8 cellular contexts compared by ENCODE assay signal in genomic region chr10:73253226-73253557, GRCh38. TPM values are rescaled to one million over a fixed set of nuclear protein-coding genes. Genes with fewer than 3 reads are reported as not detected.
DNase-seq lines count a peak whose midpoint lies in the region; ATAC-seq and TF ChIP-seq lines count a peak whose summit lies in the region.

No MANE protein-coding gene starts in this region.

- H3K9me3 ChIP-seq in mammary epithelial cell (replicated peaks; ENCODE audit: insufficient read depth, low read length) (no peaks in the 10 kb centered on the region), mesodermal cell (ENCODE audit: control insufficient read depth, low read length) (no peaks in the 10 kb centered on the region)

- in situ Hi-C loops in mammary epithelial cell (cut with MboI; ENCODE audit: low sequenced_read_pairs in 2 of 2): no loop called here

- ATAC-seq in HG02610 (IDR thresholded peaks at IDR 0.05; ENCODE audit: unreplicated experiment) (no peak), GM21717 (IDR thresholded peaks at IDR 0.05; ENCODE audit: unreplicated experiment) (no peak)

- intact Hi-C loops in mammary epithelial cell (cut with micrococcal nuclease): no loop called here

- TF ChIP-seq CTCF in LNCAP (IDR thresholded peaks at IDR 0.05) (0 out of 2 replicates have a peak, but pooled peaks have one; percentile 9), mammary epithelial cell (conservative IDR thresholded peaks at IDR 0.05 in 1 of 2, IDR thresholded peaks at IDR 0.05 in 1 of 2; ENCODE audit: extremely low read depth in 1 of 2, insufficient read depth in 1 of 2, low read depth in 1 of 2, low read length in 2 of 2) (peak in 1 of 2 donors; percentile 26)

- peaks cover 20% of the 10 kb centered on the region for H3K4me1 ChIP-seq in mammary epithelial cell (ENCODE audit: insufficient read depth, low read length)
- H3K4me1 ChIP-seq in mesodermal cell (ENCODE audit: control insufficient read depth, insufficient read depth, low read length, poor library complexity, severe bottlenecking): peaks cover 10% of the 10 kb centered on the region

- CTCF ChIA-PET in mammary epithelial cell (lab: Charles Lee; ENCODE audit: low non-redundant PET): interaction anchor here (0.6 kb wide), 1 partner anchor 8 kb away, joined by 3 read pairs; no protein-coding TSS in a partner anchor

- no peaks in the 10 kb centered on the region for H4K20me1 ChIP-seq in mammary epithelial cell (ENCODE audit: insufficient read depth, low read length)

- H3K4me3 ChIP-seq in mammary epithelial cell (replicated peaks in 1 of 3; ENCODE audit: insufficient read depth in 1 of 3, low read depth in 2 of 3, low read length in 3 of 3) (peak overlapping the region; percentile 70 to 85 (median 85)), mesodermal cell (ENCODE audit: extremely low read depth, insufficient read depth, low read length, poor library complexity, severe bottlenecking) (peak overlapping the region; percentile 70)

- H3K9ac ChIP-seq in mammary epithelial cell (ENCODE audit: insufficient read depth, low read length): peak overlapping the region; percentile 100

- peaks cover 59% of the 10 kb centered on the region for H3K79me2 ChIP-seq in mammary epithelial cell (ENCODE audit: insufficient read depth, low read length)

- H3K4me2 ChIP-seq in mammary epithelial cell (ENCODE audit: insufficient read depth, low read depth, low read length): peak overlapping the region; percentile 80

- 2% methylated on average over 4 of the region's 4 CpGs for WGBS in mammary epithelial cell (ENCODE audit: low coverage, missing lambda C conversion rate)
- WGBS in mesodermal cell (ENCODE audit: insufficient coverage in 2 of 2), 2 experiments: 0 to 10% methylated on average over 2 to 4 of the region's 4 CpGs

- H3K36me3 ChIP-seq in mammary epithelial cell (ENCODE audit: insufficient read depth, low read length) (no peaks in the 10 kb centered on the region), mesodermal cell (ENCODE audit: control insufficient read depth, insufficient read depth, low read length) (peaks cover 25% of the 10 kb centered on the region)

- DNase-seq in DMS 273 (lab: John Stamatoyannopoulos, UW; ENCODE audit: unreplicated experiment): peak; percentile 18
- no peak for DNase-seq in DMS 273 treated with DMSO at 0.1 percent for 48 hours (lab: John Stamatoyannopoulos, UW)
- DNase-seq in mammary epithelial cell: peak; percentile 11
- DNase-seq in NCI-H1930 (lab: John Stamatoyannopoulos, UW): no peak

- H2AFZ ChIP-seq in mammary epithelial cell (ENCODE audit: low read depth, low read length): peak overlapping the region; percentile 93

- H3K27ac ChIP-seq in mammary epithelial cell (ENCODE audit: insufficient read depth, low read depth, low read length) (peak overlapping the region; percentile 96), mesodermal cell (ENCODE audit: low read depth, low read length, severe bottlenecking) (peak overlapping the region; percentile 91)

- dilution Hi-C loops in mammary epithelial cell (cut with HindIII; ENCODE audit: low sequenced_read_pairs): no loop called here

- no peaks in the 10 kb centered on the region for H3K27me3 ChIP-seq in mammary epithelial cell (ENCODE audit: insufficient read depth, low read length)

- BruUV-seq in mammary epithelial cell (replicated peaks; lab: Mats Ljungman, UMichigan): no TSS peak

RNA-seq across cellular contexts. Expression of gene MRPS16, which starts 0.7 kb away (rescaled TPM):
- 100 to 1,000 TPM in 1 of 2 donors, 10 to 100 TPM in 1; 87.5 to 127 TPM for total RNA-seq in mammary epithelial cell
- polyA plus RNA-seq in mammary epithelial cell: 122 TPM
- polyA minus RNA-seq in mammary epithelial cell: 48.4 TPM
- 112 TPM for polyA plus RNA-seq in mesodermal cell (2013, experiment 1 of 2)
- 106 TPM for polyA plus RNA-seq in mesodermal cell (2013, experiment 2 of 2)

RNA-seq across cellular contexts. Expression of gene DNAJC9, which starts 6.1 kb away (rescaled TPM):
- total RNA-seq in mammary epithelial cell: 10 to 100 TPM; 19.5 to 38.7 TPM
- 32.0 TPM for polyA plus RNA-seq in mammary epithelial cell
- 19.1 TPM for polyA minus RNA-seq in mammary epithelial cell
- 23.7 TPM for polyA plus RNA-seq in mesodermal cell (2013, experiment 1 of 2)
- 26.8 TPM for polyA plus RNA-seq in mesodermal cell (2013, experiment 2 of 2)

Comparison
In these comparisons a context has a peak if more than half of its experiments do, and no peak if none do; other contexts are left out.
1. DNase-seq: peak in DMS 273 (single experiment) and mammary epithelial cell (single experiment); none in DMS 273 treated with DMSO at 0.1 percent for 48 hours (single experiment) and NCI-H1930 (0 of 2).